In genomic region chr2:193847991-193848390, GRCh38 we compare ENCODE assay signal across 15 cellular contexts.
DNase-seq lines count a peak whose midpoint lies in the region; ATAC-seq and TF ChIP-seq lines count a peak whose summit lies in the region.
"Had no signal": no experiment of that assay in that cellular context is flagged by ENCODE, and none has a peak within 500 bp of the region (broad histone marks: within the 10 kb centered on the region; RNA-seq: fewer than 3 reads in every experiment).

No MANE protein-coding gene starts in this region.

- peak overlapping the region; percentile 50; the same call in 1 of the 2 replicates for H2AFZ ChIP-seq in SK-N-SH (ENCODE audit: low read depth)

- H3K27ac Mint-ChIP-seq in MCF 10A (ENCODE audit: low read depth, unreplicated experiment), result peak overlapping the region; percentile 83
- H3K27ac Mint-ChIP-seq in CD8-positive, alpha-beta T cell, result no peak overlapping the region
- H3K27ac Mint-ChIP-seq: B cell; CD4-positive, alpha-beta T cell; GM23338 had no signal

- no peaks in the 10 kb centered on the region for H3K27me3 Mint-ChIP-seq in MCF 10A (ENCODE audit: insufficient read depth, unreplicated experiment)
- no peaks in the 10 kb centered on the region for H3K27me3 Mint-ChIP-seq in CD8-positive, alpha-beta T cell (ENCODE audit: low read depth)
- H3K27me3 Mint-ChIP-seq: B cell; CD4-positive, alpha-beta T cell had no signal

- POLR2A ChIA-PET in MCF 10A (lab: Yijun Ruan, JAX) (no interaction called here), SK-N-SH (lab: Yijun Ruan, JAX) (no interaction called here)
- POLR2A ChIA-PET in CD8-positive, alpha-beta T cell (lab: Charles Lee), result no interaction called here

- BruUV-seq in MCF 10A (replicated peaks; lab: Mats Ljungman, UMichigan), result no TSS peak

- H3K36me3 ChIP-seq in breast epithelium, result no peaks in the 10 kb centered on the region
- no peaks in the 10 kb centered on the region for H3K36me3 ChIP-seq in SK-N-SH (replicated peaks in 1 of 2; ENCODE audit: control insufficient read depth in 1 of 2, insufficient read depth in 2 of 2, low read length in 1 of 2)
- no peaks in the 10 kb centered on the region for H3K36me3 ChIP-seq in CD8-positive, alpha-beta T cell (ENCODE audit: insufficient read depth, low read length)

- 70% methylated on average over 6 of the region's 6 CpGs for WGBS in SK-N-SH (ENCODE audit: low lambda C conversion rate)

- TF ChIP-seq RAD21 in SK-N-SH (IDR thresholded peaks at IDR 0.05; ENCODE audit: low read length), result no peak

- H3K27ac ChIP-seq in breast epithelium (no peak overlapping the region), SK-N-SH (ENCODE audit: low read depth in 2 of 2, low read length in 1 of 2) (no peak overlapping the region; a peak in 1 of 4 replicates), foreskin keratinocyte (no peak overlapping the region)
- no peak overlapping the region for H3K27ac ChIP-seq in CD8-positive, alpha-beta T cell (ENCODE audit: low read depth, low read length)

- no peak for TF ChIP-seq EP300 in SK-N-SH (IDR thresholded peaks at IDR 0.05; ENCODE audit: borderline replicate concordance in 1 of 2, low read depth in 1 of 2, low read length in 1 of 2)

- ATAC-seq in foreskin keratinocyte, result peak; percentile 64
- ATAC-seq in CD8-positive, alpha-beta T cell, result no peak
- ATAC-seq: GM23338 had no signal

- intact Hi-C loops in MCF 10A (cut with micrococcal nuclease), result no loop called here
- intact Hi-C loops in breast epithelium (cut with DNase I; ENCODE audit: low total_unique reads), result no loop called here
- intact Hi-C loops in CD8-positive, alpha-beta T cell (cut with DNase I, micrococcal nuclease), result no loop called here

- no peak overlapping the region for H3K9ac ChIP-seq in SK-N-SH

- H3K9me3 ChIP-seq in breast epithelium, result no peaks in the 10 kb centered on the region
- no peaks in the 10 kb centered on the region for H3K9me3 ChIP-seq in SK-N-SH
- no peaks in the 10 kb centered on the region for H3K9me3 ChIP-seq in CD8-positive, alpha-beta T cell (ENCODE audit: low read length)

- H3K36me3 Mint-ChIP-seq in MCF 10A (ENCODE audit: insufficient read depth, unreplicated experiment), result no peaks in the 10 kb centered on the region
- no peaks in the 10 kb centered on the region for H3K36me3 Mint-ChIP-seq in CD8-positive, alpha-beta T cell

- H3K9me2 ChIP-seq in SK-N-SH, result no peaks in the 10 kb centered on the region

- no peak for TF ChIP-seq CTCF in MCF 10A (IDR thresholded peaks at IDR 0.05; ENCODE audit: unreplicated experiment)
- no peak for TF ChIP-seq CTCF in breast epithelium (IDR thresholded peaks at IDR 0.05)
- TF ChIP-seq CTCF in SK-N-SH (IDR thresholded peaks at IDR 0.05), result no peak
- TF ChIP-seq CTCF in foreskin keratinocyte (conservative IDR thresholded peaks at IDR 0.05), result no peak
- no peak for TF ChIP-seq CTCF in CD8-positive, alpha-beta T cell (IDR thresholded peaks at IDR 0.05)

- H3K4me3 ChIP-seq in breast epithelium (no peak overlapping the region), SK-N-SH (ENCODE audit: low read depth in 2 of 2, low read length in 1 of 2) (no peak overlapping the region)
- H3K4me3 ChIP-seq in CD8-positive, alpha-beta T cell (ENCODE audit: low read depth, low read length), result no peak overlapping the region
- H3K4me3 ChIP-seq: GM23338 had no signal

- no peak overlapping the region for H3K4me3 Mint-ChIP-seq in MCF 10A (ENCODE audit: unreplicated experiment)
- no peak overlapping the region for H3K4me3 Mint-ChIP-seq in CD8-positive, alpha-beta T cell
- H3K4me3 Mint-ChIP-seq: B cell; CD4-positive, alpha-beta T cell; GM23338 had no signal

- DNase-seq in MCF 10A (ENCODE audit: unreplicated experiment) (no peak), breast epithelium (ENCODE audit: low spot score in 2 of 2) (no peak), SK-N-SH (no peak), foreskin keratinocyte (no peak), SKM-1 (lab: John Stamatoyannopoulos, UW; ENCODE audit: unreplicated experiment) (no peak)
- DNase-seq in CD8-positive, alpha-beta T cell, result no peak
- DNase-seq in activated effector memory CD4-positive, alpha-beta T cell treated with anti-CD3 and anti-CD28 coated beads, Interleukin-2, amount 50 U/mL, for 16 hours, result no peak
- DNase-seq: C1 segment of cervical spinal cord; CD4-positive, alpha-beta T cell; DMS153; DMS79 treated with DMSO at 0.1 percent for 48 hours; EL; H7 had no signal

- H3K4me1 ChIP-seq in breast epithelium (no peaks in the 10 kb centered on the region), SK-N-SH (ENCODE audit: control insufficient read depth in 1 of 2, insufficient read depth in 2 of 2, low read depth in 1 of 2, low read length in 1 of 2) (peaks cover 0 to 9% of the 10 kb centered on the region in 2 experiments; a peak in 2 of 4 replicates), foreskin keratinocyte (no peaks in the 10 kb centered on the region)
- H3K4me1 ChIP-seq in CD8-positive, alpha-beta T cell (ENCODE audit: insufficient read depth, low read length), result no peaks in the 10 kb centered on the region

- peaks cover 11% of the 10 kb centered on the region for H3F3A ChIP-seq in SK-N-SH (replicated peaks; ENCODE audit: insufficient read depth)

- CTCF ChIA-PET in MCF 10A (lab: Yijun Ruan, JAX) (no interaction called here), SK-N-SH (lab: Yijun Ruan, JAX) (no interaction called here)
- CTCF ChIA-PET in CD8-positive, alpha-beta T cell (lab: Charles Lee), result no interaction called here

- H3K27me3 ChIP-seq in breast epithelium, result no peaks in the 10 kb centered on the region
- no peaks in the 10 kb centered on the region for H3K27me3 ChIP-seq in SK-N-SH (ENCODE audit: insufficient read depth)
- no peaks in the 10 kb centered on the region for H3K27me3 ChIP-seq in foreskin keratinocyte
- no peaks in the 10 kb centered on the region for H3K27me3 ChIP-seq in CD8-positive, alpha-beta T cell (ENCODE audit: insufficient read depth, low read length)

- H3K79me2 ChIP-seq in SK-N-SH (ENCODE audit: insufficient read depth), result no peaks in the 10 kb centered on the region

- peaks cover 16% of the 10 kb centered on the region for H3K4me1 Mint-ChIP-seq in MCF 10A (ENCODE audit: insufficient read depth, unreplicated experiment)
- no peaks in the 10 kb centered on the region for H3K4me1 Mint-ChIP-seq in CD8-positive, alpha-beta T cell (ENCODE audit: low read depth)
- H3K4me1 Mint-ChIP-seq: B cell had no signal

- no peaks in the 10 kb centered on the region for H4K20me1 ChIP-seq in SK-N-SH (ENCODE audit: insufficient read depth)

- TF ChIP-seq POLR2A in breast epithelium (IDR thresholded peaks at IDR 0.05), result no peak

- no peaks in the 10 kb centered on the region for H3K9me3 Mint-ChIP-seq in MCF 10A (ENCODE audit: unreplicated experiment)
- H3K9me3 Mint-ChIP-seq in CD8-positive, alpha-beta T cell, result peaks cover 2% of the 10 kb centered on the region
- H3K9me3 Mint-ChIP-seq: CD4-positive, alpha-beta T cell; GM23338 had no signal

- no peak overlapping the region for H3K4me2 ChIP-seq in SK-N-SH
- H3K4me2 ChIP-seq: GM23338 had no signal

TF ChIP-seq in SK-N-SH, 30 proteins besides CTCF, POLR2A, EP300 and RAD21:
- TF ChIP-seq GATA2 (CRISPR knock-in tag; IDR thresholded peaks at IDR 0.05) (no peak), USF2 (IDR thresholded peaks at IDR 0.05; ENCODE audit: borderline replicate concordance, low read depth, low read length) (no peak), NFIC (IDR thresholded peaks at IDR 0.05; ENCODE audit: borderline replicate concordance) (no peak), TEAD4 (IDR thresholded peaks at IDR 0.05; ENCODE audit: borderline replicate concordance, insufficient read depth) (no peak), JUND (IDR thresholded peaks at IDR 0.05) (no peak), CHD2 (IDR thresholded peaks at IDR 0.05; ENCODE audit: low read length, partially characterized antibody) (no peak), POLR2AphosphoS5 (IDR thresholded peaks at IDR 0.05; ENCODE audit: low read depth, low read length) (no peak)
